In the genomic region with DNA sequence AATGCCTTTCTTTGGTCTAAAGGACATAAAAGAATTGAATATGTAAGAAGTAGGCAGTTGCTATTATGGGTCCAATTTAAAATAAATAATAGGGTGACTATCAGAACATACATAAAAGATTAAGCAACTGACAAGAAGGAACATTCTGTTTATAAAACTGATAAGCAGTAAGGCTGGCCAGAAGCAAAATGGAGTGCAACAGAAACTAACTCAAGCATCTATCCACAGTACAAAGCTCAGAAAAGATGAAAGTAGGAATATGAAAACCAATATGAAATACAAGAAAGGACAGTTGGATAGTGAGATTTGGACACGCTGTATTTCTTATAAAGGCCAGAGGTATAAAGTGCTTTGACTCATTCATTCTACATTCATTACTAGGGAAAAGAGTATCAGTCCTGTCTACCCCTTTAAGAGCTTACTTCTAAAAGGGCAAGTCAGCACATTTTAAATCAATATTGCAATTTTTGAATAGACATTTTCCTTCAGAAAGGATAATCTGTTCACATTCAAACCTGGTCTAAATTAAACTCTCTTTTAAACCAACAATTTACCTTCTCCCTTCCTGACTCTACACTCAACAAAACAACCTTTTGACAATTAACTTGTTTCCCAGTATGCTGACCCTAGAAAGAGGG, we compare ENCODE assay signal across 21 cellular contexts.
"Had no signal": no experiment of that assay in that cellular context is flagged by ENCODE, and none has a peak within 500 bp of the region (broad histone marks: within the 10 kb centered on the region; RNA-seq: fewer than 3 reads in every experiment).

No MANE protein-coding gene starts in this region.

- H3K4me2 ChIP-seq: smooth muscle cell had no signal

- H3K27me3 Mint-ChIP-seq: activated CD4-positive, alpha-beta T cell treated with anti-CD3 and anti-CD28 coated beads, Interleukin-2, amount 10 ng/mL, durations not matched to agents 7 days and 5 days; brain; central memory CD8-positive, alpha-beta T cell; stimulated activated naive CD8-positive, alpha-beta T cell treated with anti-CD3 and anti-CD28 coated beads, Interleukin-15, amount 100 ng/mL, for 72 hours had no signal

- H3K27me3 ChIP-seq: esophagus muscularis mucosa, heart right ventricle, vagina had no signal

- H3K4me1 ChIP-seq: parathyroid adenoma had no signal

- H3K4me3 ChIP-seq: esophagus muscularis mucosa, heart right ventricle, left ventricle myocardium inferior, smooth muscle cell, vagina had no signal

- ATAC-seq: activated CD8-positive, alpha-beta T cell treated with anti-CD3 and anti-CD28 coated beads, Interleukin-2, amount 10 ng/mL, durations not matched to agents 7 days and 5 days; heart right ventricle; sciatic nerve; stimulated activated naive CD8-positive, alpha-beta T cell treated with anti-CD3 and anti-CD28 coated beads, Interleukin-15, amount 100 ng/mL, for 72 hours had no signal

- H3K27ac Mint-ChIP-seq: activated CD4-positive, alpha-beta T cell treated with anti-CD3 and anti-CD28 coated beads, Interleukin-2, amount 10 ng/mL, durations not matched to agents 7 days and 5 days; activated CD8-positive, alpha-beta T cell treated with anti-CD3 and anti-CD28 coated beads, Interleukin-2, amount 10 ng/mL, durations not matched to agents 7 days and 5 days had no signal

- H3K27ac ChIP-seq: esophagus muscularis mucosa, heart right ventricle, left ventricle myocardium inferior, parathyroid adenoma, vagina had no signal

- H3K4me3 Mint-ChIP-seq: activated CD4-positive, alpha-beta T cell treated with anti-CD3 and anti-CD28 coated beads, Interleukin-2, amount 10 ng/mL, durations not matched to agents 7 days and 5 days; activated CD8-positive, alpha-beta T cell treated with anti-CD3 and anti-CD28 coated beads, Interleukin-2, amount 10 ng/mL, durations not matched to agents 7 days and 5 days; brain; central memory CD8-positive, alpha-beta T cell; stimulated activated naive CD8-positive, alpha-beta T cell treated with anti-CD3 and anti-CD28 coated beads, Interleukin-15, amount 100 ng/mL, for 72 hours had no signal

- H3K9me3 ChIP-seq: esophagus muscularis mucosa, heart right ventricle, left ventricle myocardium inferior, vagina had no signal

- H2AFZ ChIP-seq: parathyroid adenoma had no signal

- DNase-seq: activated CD4-positive, alpha-beta T cell treated with anti-CD3 and anti-CD28 coated beads, Interleukin-2, amount 10 ng/mL, durations not matched to agents 7 days and 5 days; activated CD8-positive, alpha-beta T cell treated with anti-CD3 and anti-CD28 coated beads, Interleukin-2, amount 10 ng/mL, durations not matched to agents 7 days and 5 days; activated gamma-delta T cell treated with Interleukin-2 at 50 U/mL for 16 hours; anterior cingulate cortex; cortex of kidney; heart right ventricle; kidney glomerular epithelial cell; left ventricle myocardium inferior; mammary epithelial cell; stimulated activated CD4-positive, alpha-beta T cell treated with anti-CD3 and anti-CD28 coated beads, Interleukin-4, amount 100 ng/mL, for 1 hour; stimulated activated naive CD8-positive, alpha-beta T cell treated with anti-CD3 and anti-CD28 coated beads, Interleukin-15, amount 100 ng/mL, for 72 hours; T-helper 1 cell; T1000; trophoblast cell had no signal

- H3K9me3 Mint-ChIP-seq: central memory CD8-positive, alpha-beta T cell had no signal

- H3K9ac ChIP-seq: parathyroid adenoma had no signal
